Comparison of ENCODE assay signal across 18 cellular contexts in the genomic region with DNA sequence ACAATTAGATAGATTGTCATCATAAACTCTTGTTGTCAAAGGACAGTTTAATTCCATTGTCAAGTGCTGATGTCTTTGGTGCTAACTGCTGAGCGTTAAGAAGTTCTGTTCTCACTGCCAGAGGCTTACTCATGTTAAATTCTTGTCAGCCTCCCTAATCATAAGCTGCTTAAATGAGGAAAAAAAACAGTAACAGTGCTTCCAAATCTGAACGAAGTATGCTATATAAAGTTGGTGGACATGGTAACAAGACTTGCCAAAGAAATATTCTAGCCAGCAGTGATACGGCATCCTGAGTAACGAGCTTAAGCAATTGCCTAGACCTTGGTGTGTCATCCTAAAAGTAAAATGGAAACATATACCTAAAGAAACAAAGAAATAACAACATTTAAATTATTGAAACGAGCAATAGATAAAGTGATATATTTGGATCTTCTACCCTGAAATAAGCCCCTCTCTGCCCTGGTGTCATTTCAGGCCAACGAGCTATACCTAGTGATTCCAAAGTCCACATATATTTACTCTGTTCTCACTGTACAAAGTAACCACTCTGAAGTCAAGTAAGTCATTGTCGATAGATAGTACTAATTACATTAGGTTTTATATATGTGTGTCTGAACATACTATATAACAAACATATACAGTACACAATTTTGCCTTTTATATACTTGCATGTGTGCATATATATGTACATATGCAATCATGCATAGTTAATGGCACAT.
"Had no signal": no experiment of that assay in that cellular context is flagged by ENCODE, and none has a peak within 500 bp of the region (broad histone marks: within the 10 kb centered on the region; RNA-seq: fewer than 3 reads in every experiment).

No MANE protein-coding gene starts in this region.

- H3K4me2 ChIP-seq: SK-N-SH had no signal

- DNase-seq: MV-4-11, NCI-H1048, NCI-H1105, NCI-H1417 treated with DMSO at 0.1 percent for 48 hours, NCI-H146, NCI-H1694 treated with DMSO at 0.1 percent for 48 hours, NCI-H1930, NCI-H2081, NCI-H2107, NCI-H2227 treated with DMSO at 0.1 percent for 48 hours, NCI-H524, NCI-H526 treated with DMSO at 0.1 percent for 48 hours, NCI-H748 treated with DMSO at 0.1 percent for 48 hours, SHP77, SK-N-SH, SW 1271 had no signal

- H3K4me3 ChIP-seq: K562 had no signal

- H3K27ac ChIP-seq: RWPE1 had no signal

- ATAC-seq: K562 had no signal

- FAIRE-seq: K562 had no signal

- H3K9ac ChIP-seq: SK-N-SH had no signal

- H3K9me3 ChIP-seq: SK-N-SH had no signal
